ENCODE assay signal across 9 cellular contexts in genomic region chr12:11762723-11763326, GRCh38.
DNase-seq lines count a peak whose midpoint lies in the region; ATAC-seq and TF ChIP-seq lines count a peak whose summit lies in the region.
"Had no signal": no experiment of that assay in that cellular context is flagged by ENCODE, and none has a peak within 500 bp of the region (broad histone marks: within the 10 kb centered on the region; RNA-seq: fewer than 3 reads in every experiment).

No MANE protein-coding gene starts in this region.

- H3K4me3 ChIP-seq in SJSA1 = no peak overlapping the region
- H3K4me3 ChIP-seq: K562 had no signal

- TF ChIP-seq CTCF in glutamatergic neuron (IDR thresholded peaks at IDR 0.05; ENCODE audit: partially characterized antibody, unreplicated experiment) = no peak

- H3K27ac Mint-ChIP-seq in naive B cell (peak overlapping the region; percentile 76 to 96 (median 92)), glutamatergic neuron (ENCODE audit: unreplicated experiment) (no peak overlapping the region)

- no peaks in the 10 kb centered on the region for H3K27me3 ChIP-seq in SJSA1 (replicated peaks)

- H3K27ac ChIP-seq in SJSA1 = peak overlapping the region; percentile 95

- H3K36me3 ChIP-seq in SJSA1 = peaks cover 5% of the 10 kb centered on the region

- DNase-seq in EL = peak; percentile 27
- DNase-seq in SJSA1 (ENCODE audit: low read depth in 1 of 2, low spot score in 2 of 2) = peak in 1 of 2 experiments; percentile 63
- peak; percentile 56 for DNase-seq in naive B cell
- DNase-seq in NCI-H774 (lab: John Stamatoyannopoulos, UW) = no peak
- DNase-seq in glutamatergic neuron = no peak
- no peak for DNase-seq in NCI-H748 treated with DMSO at 0.1 percent for 48 hours (lab: John Stamatoyannopoulos, UW)

- H3K9me3 ChIP-seq in SJSA1 (replicated peaks) = no peaks in the 10 kb centered on the region

- peak overlapping the region in 6 of 8 donors; percentile 49 to 62 (median 56) for H3K4me3 Mint-ChIP-seq in naive B cell
- H3K4me3 Mint-ChIP-seq in glutamatergic neuron (ENCODE audit: unreplicated experiment) = no peak overlapping the region

- ATAC-seq in GM21619 (IDR thresholded peaks at IDR 0.05; ENCODE audit: unreplicated experiment) = peak; percentile 27
- peak; percentile 41 to 50 for ATAC-seq in naive B cell (ENCODE audit: low read depth in 2 of 2)
- ATAC-seq in GM21528 (IDR thresholded peaks at IDR 0.05; ENCODE audit: low FRiP score, unreplicated experiment) = no peak
- ATAC-seq: K562 had no signal

- H3K27me3 Mint-ChIP-seq in naive B cell (no peaks in the 10 kb centered on the region), glutamatergic neuron (ENCODE audit: unreplicated experiment) (peaks cover 2% of the 10 kb centered on the region)

- no peaks in the 10 kb centered on the region for H3K36me3 Mint-ChIP-seq in naive B cell
- H3K36me3 Mint-ChIP-seq in glutamatergic neuron (ENCODE audit: unreplicated experiment) = no peaks in the 10 kb centered on the region

- H3K4me1 Mint-ChIP-seq in naive B cell = peaks cover 65 to 92% (median 91%) of the 10 kb centered on the region in 3 donors
- peaks cover 2% of the 10 kb centered on the region for H3K4me1 Mint-ChIP-seq in glutamatergic neuron (ENCODE audit: low read depth, unreplicated experiment)

- H3K9me3 Mint-ChIP-seq in naive B cell (no peaks in the 10 kb centered on the region), glutamatergic neuron (ENCODE audit: unreplicated experiment) (no peaks in the 10 kb centered on the region)

- peaks cover 52% of the 10 kb centered on the region for H3K4me1 ChIP-seq in SJSA1 (replicated peaks)

Comparison
In these comparisons a context has a peak if more than half of its experiments do, and no peak if none do; other contexts are left out.
1. DNase-seq: peak in EL (single experiment) and naive B cell (single experiment); none in NCI-H774 (single experiment), glutamatergic neuron (single experiment) and NCI-H748 treated with DMSO at 0.1 percent for 48 hours (single experiment).